Comparison of ENCODE assay signal across 20 cellular contexts in genomic region chr18:74334242-74334893, GRCh38. TPM values are rescaled to one million over a fixed set of nuclear protein-coding genes. Genes with fewer than 3 reads are reported as not detected.
DNase-seq lines count a peak whose midpoint lies in the region; ATAC-seq and TF ChIP-seq lines count a peak whose summit lies in the region.
"Had no signal": no experiment of that assay in that cellular context is flagged by ENCODE, and none has a peak within 500 bp of the region (broad histone marks: within the 10 kb centered on the region; RNA-seq: fewer than 3 reads in every experiment).

No MANE protein-coding gene starts in this region.

- no peak for TF ChIP-seq CTCF in tibial nerve (IDR thresholded peaks at IDR 0.05)

- peak overlapping the region; percentile 2 to 85 (median 56) for H3K4me3 Mint-ChIP-seq in naive B cell
- H3K4me3 Mint-ChIP-seq: activated naive CD8-positive, alpha-beta T cell treated with anti-CD3 and anti-CD28 coated beads, Interleukin-2, amount 10 ng/mL, durations not matched to agents 7 days and 5 days; central memory CD8-positive, alpha-beta T cell; nephron progenitor cell; stimulated activated naive CD8-positive, alpha-beta T cell treated with anti-CD3 and anti-CD28 coated beads, Interleukin-15, amount 100 ng/mL, for 72 hours had no signal

- no peak for TF ChIP-seq POLR2A in tibial nerve (IDR thresholded peaks at IDR 0.05)

- peaks cover 28 to 32% (median 29%) of the 10 kb centered on the region in 3 donors for H3K4me1 Mint-ChIP-seq in naive B cell
- H3K4me1 Mint-ChIP-seq: central memory CD8-positive, alpha-beta T cell; stimulated activated naive CD8-positive, alpha-beta T cell treated with anti-CD3 and anti-CD28 coated beads, Interleukin-15, amount 100 ng/mL, for 72 hours had no signal

- TF ChIP-seq EP300 in tibial nerve (IDR thresholded peaks at IDR 0.05), result no peak

- peak; percentile 66 for ATAC-seq in GM18517 (IDR thresholded peaks at IDR 0.05; ENCODE audit: unreplicated experiment)
- ATAC-seq in GM21723 (IDR thresholded peaks at IDR 0.05; ENCODE audit: unreplicated experiment), result peak; percentile 60
- peak; percentile 91 to 93 for ATAC-seq in naive B cell (ENCODE audit: low read depth in 2 of 2)
- no peak for ATAC-seq in left lobe of liver
- ATAC-seq: Panc1; stimulated activated naive CD8-positive, alpha-beta T cell treated with anti-CD3 and anti-CD28 coated beads, Interleukin-15, amount 100 ng/mL, for 72 hours had no signal

- no peaks in the 10 kb centered on the region for H3K9me3 ChIP-seq in tibial nerve

- no peaks in the 10 kb centered on the region for H3K36me3 ChIP-seq in tibial nerve

- no peak overlapping the region for H3K27ac ChIP-seq in tibial nerve

- no peaks in the 10 kb centered on the region for H3K27me3 Mint-ChIP-seq in naive B cell
- H3K27me3 Mint-ChIP-seq: stimulated activated naive CD8-positive, alpha-beta T cell treated with anti-CD3 and anti-CD28 coated beads, Interleukin-15, amount 100 ng/mL, for 72 hours had no signal

- H3K4me1 ChIP-seq in tibial nerve, result no peaks in the 10 kb centered on the region

- H3K4me3 ChIP-seq in tibial nerve, result no peak overlapping the region

- no peaks in the 10 kb centered on the region for H3K27me3 ChIP-seq in tibial nerve

- peak overlapping the region; percentile 38 to 90 (median 84) for H3K27ac Mint-ChIP-seq in naive B cell
- H3K27ac Mint-ChIP-seq: activated naive CD8-positive, alpha-beta T cell treated with anti-CD3 and anti-CD28 coated beads, Interleukin-2, amount 10 ng/mL, durations not matched to agents 7 days and 5 days; nephron progenitor cell had no signal

- peaks cover 0 to 6% of the 10 kb centered on the region in 2 donors for H3K36me3 Mint-ChIP-seq in naive B cell
- H3K36me3 Mint-ChIP-seq: activated naive CD8-positive, alpha-beta T cell treated with anti-CD3 and anti-CD28 coated beads, Interleukin-2, amount 10 ng/mL, durations not matched to agents 7 days and 5 days had no signal

- peaks cover 0 to 5% (median 0%) of the 10 kb centered on the region in 7 donors for H3K9me3 Mint-ChIP-seq in naive B cell
- H3K9me3 Mint-ChIP-seq: central memory CD8-positive, alpha-beta T cell; nephron progenitor cell; stimulated activated naive CD8-positive, alpha-beta T cell treated with anti-CD3 and anti-CD28 coated beads, Interleukin-15, amount 100 ng/mL, for 72 hours had no signal

- DNase-seq in NAMALWA (ENCODE audit: low spot score) (peak; percentile 26), naive B cell (peak; percentile 70), AG08395 (ENCODE audit: low spot score) (no peak), tibial nerve (ENCODE audit: low spot score in 2 of 2) (no peak), COLO829 (ENCODE audit: low spot score) (no peak), left lobe of liver (ENCODE audit: low spot score) (no peak)
- DNase-seq: activated naive CD8-positive, alpha-beta T cell treated with anti-CD3 and anti-CD28 coated beads, Interleukin-2, amount 10 ng/mL, durations not matched to agents 7 days and 5 days; activated T-cell treated with anti-CD3 and anti-CD28 coated beads for 4 hours; C1 segment of cervical spinal cord; NCI-H1048; NCI-H2227 treated with DMSO at 0.1 percent for 48 hours; nephron progenitor cell; stimulated activated naive CD8-positive, alpha-beta T cell treated with anti-CD3 and anti-CD28 coated beads, Interleukin-15, amount 100 ng/mL, for 72 hours; SW 1271 had no signal

RNA-seq across cellular contexts. Expression of gene C18orf63, which starts 18.7 kb away (rescaled TPM):
- polyA plus RNA-seq in naive B cell (ENCODE audit: low read depth in 6 of 6), result not detected
- total RNA-seq in tibial nerve (not detected), left lobe of liver (not detected)
- total RNA-seq: activated naive CD8-positive, alpha-beta T cell treated with anti-CD3 and anti-CD28 coated beads, Interleukin-2, amount 10 ng/mL, durations not matched to agents 7 days and 5 days; endothelial cell of umbilical vein; HT1080 had no signal
- polyA plus RNA-seq: endothelial cell of umbilical vein had no signal

RNA-seq across cellular contexts. Expression of gene CYB5A, which starts 42.6 kb away (rescaled TPM):
- polyA plus RNA-seq in naive B cell (ENCODE audit: low read depth in 6 of 6), result 100 to 1,000 TPM in 5 of 6 donors, 10 to 100 TPM in 1; 64.2 to 214 (median 151) TPM
- total RNA-seq in tibial nerve (100 to 1,000 TPM; 232 to 490 (median 267) TPM), left lobe of liver (984 TPM)

Comparison
In these comparisons a context has a peak if more than half of its experiments do, and no peak if none do; other contexts are left out.
1. DNase-seq: peak in NAMALWA (single experiment) and naive B cell (single experiment); none in AG08395 (single experiment), tibial nerve (0 of 2), COLO829 (single experiment) and left lobe of liver (single experiment).